In genomic region chr2:73841912-73842738, GRCh38 we compare ENCODE assay signal across 26 cellular contexts. TPM values are rescaled to one million over a fixed set of nuclear protein-coding genes. Genes with fewer than 3 reads are reported as not detected.
DNase-seq lines count a peak whose midpoint lies in the region; ATAC-seq and TF ChIP-seq lines count a peak whose summit lies in the region.
"Had no signal": no experiment of that assay in that cellular context is flagged by ENCODE, and none has a peak within 500 bp of the region (broad histone marks: within the 10 kb centered on the region; RNA-seq: fewer than 3 reads in every experiment).

No MANE protein-coding gene starts in this region.

- no peaks in the 10 kb centered on the region for H3K27me3 ChIP-seq in gastroesophageal sphincter

- no peak for TF ChIP-seq CTCF in 22Rv1 (IDR thresholded peaks at IDR 0.05)
- TF ChIP-seq CTCF in gastroesophageal sphincter (IDR thresholded peaks at IDR 0.05): no peak
- TF ChIP-seq CTCF in progenitor cell of endocrine pancreas (IDR thresholded peaks at IDR 0.05; ENCODE audit: unreplicated experiment): no peak

- peak overlapping the region; percentile 84 for H3K27ac Mint-ChIP-seq in progenitor cell of endocrine pancreas
- H3K27ac Mint-ChIP-seq: GM23338, nephron progenitor cell had no signal

- no peak for TF ChIP-seq EP300 in gastroesophageal sphincter (IDR thresholded peaks at IDR 0.05)

- no peak for TF ChIP-seq POLR2A in gastroesophageal sphincter (IDR thresholded peaks at IDR 0.05)

- DNase-seq in LHCN-M2 (ENCODE audit: low read depth) (peak; percentile 15), progenitor cell of endocrine pancreas (ENCODE audit: low spot score, unreplicated experiment) (no peak), 8988T (no peak), NCI-H1930 (lab: John Stamatoyannopoulos, UW) (no peak)
- DNase-seq: activated CD4-positive, alpha-beta T cell treated with anti-CD3 and anti-CD28 coated beads for 4 hours; activated CD8-positive, alpha-beta memory T cell treated with anti-CD3 and anti-CD28 coated beads, Interleukin-2, amount 50 U/mL, for 4 hours; amygdala; C1 segment of cervical spinal cord; caudate nucleus; DMS153; foreskin melanocyte; GF-D8; KG1; kidney glomerular epithelial cell; NCI-H1694; NCI-H2227 treated with DMSO at 0.1 percent for 48 hours; NCI-H748 treated with DMSO at 0.1 percent for 48 hours; nephron progenitor cell; stimulated activated CD4-positive, alpha-beta T cell treated with anti-CD3 and anti-CD28 coated beads, Interleukin-2, amount 100 ng/mL, for 48 hours had no signal

- WGBS in gastroesophageal sphincter (ENCODE audit: low coverage in 1 of 2), 2 donors: 60 to 72% methylated on average over 3 to 4 of the region's 5 CpGs

- H3K27me3 Mint-ChIP-seq in progenitor cell of endocrine pancreas: no peaks in the 10 kb centered on the region

- peaks cover 0 to 31% of the 10 kb centered on the region in 2 donors for H3K36me3 ChIP-seq in gastroesophageal sphincter

- no peak overlapping the region for H3K4me3 Mint-ChIP-seq in progenitor cell of endocrine pancreas (ENCODE audit: low read depth)
- H3K4me3 Mint-ChIP-seq: GM23338, nephron progenitor cell had no signal

- no peaks in the 10 kb centered on the region for H3K9me3 ChIP-seq in gastroesophageal sphincter

- H3K27ac ChIP-seq in 22Rv1: peak overlapping the region; percentile 78
- H3K27ac ChIP-seq in gastroesophageal sphincter: peak overlapping the region in 3 of 4 donors; percentile 56 to 85 (median 66)

- ATAC-seq in gastroesophageal sphincter: no peak
- ATAC-seq in GM19351 (IDR thresholded peaks at IDR 0.05; ENCODE audit: unreplicated experiment): no peak
- ATAC-seq in HG03196 (IDR thresholded peaks at IDR 0.05; ENCODE audit: unreplicated experiment): no peak
- ATAC-seq: GM23338, Right ventricle myocardium inferior had no signal

- H3K4me3 ChIP-seq in gastroesophageal sphincter: no peak overlapping the region
- H3K4me3 ChIP-seq: GM23338 had no signal

- H3K4me1 ChIP-seq in gastroesophageal sphincter: peaks cover 0 to 48% (median 14%) of the 10 kb centered on the region in 3 donors

- H3K4me1 Mint-ChIP-seq in progenitor cell of endocrine pancreas (ENCODE audit: low read depth): peaks cover 11% of the 10 kb centered on the region
- H3K4me1 Mint-ChIP-seq: GM23338, nephron progenitor cell had no signal

- H3K9me3 Mint-ChIP-seq in progenitor cell of endocrine pancreas (ENCODE audit: low read depth): no peaks in the 10 kb centered on the region
- H3K9me3 Mint-ChIP-seq: GM23338, nephron progenitor cell had no signal

- peaks cover 16% of the 10 kb centered on the region for H3K36me3 Mint-ChIP-seq in progenitor cell of endocrine pancreas (ENCODE audit: insufficient read depth)

RNA-seq across cellular contexts. Expression of gene STAMBP, which starts 13.4 kb away (rescaled TPM):
- total RNA-seq in LHCN-M2 (2014; rRNA removed) (1,102 and 1,126 TPM in 2 replicates), gastroesophageal sphincter (10 to 100 TPM; 37.7 to 82.0 (median 44.1) TPM), progenitor cell of endocrine pancreas (39.0 and 39.4 TPM in 2 replicates)
- polyA plus RNA-seq in LHCN-M2 (2012): 460 TPM

RNA-seq across cellular contexts. Expression of gene ACTG2, which starts 50.7 kb away (rescaled TPM):
- 2.3 and 2.9 TPM in 2 replicates for total RNA-seq in LHCN-M2 (2014; rRNA removed)
- 0.49 TPM for polyA plus RNA-seq in LHCN-M2 (2012)
- 1,000 to 10,000 TPM; 2,261 to 5,929 (median 3,123) TPM for total RNA-seq in gastroesophageal sphincter
- 0.19 and 0.31 TPM in 2 replicates for total RNA-seq in progenitor cell of endocrine pancreas

RNA-seq across cellular contexts. Expression of gene C2orf78, which starts 58.1 kb away (rescaled TPM):
- total RNA-seq in LHCN-M2 (2014; rRNA removed) (0.06 TPM in 1 of 2 replicates, not detected in the other), gastroesophageal sphincter (not detected), progenitor cell of endocrine pancreas (not detected in 2 replicates)
- polyA plus RNA-seq in LHCN-M2 (2012): not detected
- total RNA-seq: Right ventricle myocardium inferior, skeletal muscle tissue had no signal

Comparison
In these comparisons a context has a peak if more than half of its experiments do, and no peak if none do; other contexts are left out.
1. RNA of gene STAMBP, which starts 13.4 kb away (total RNA-seq): 1,102 to 1,126 TPM in LHCN-M2; 37.7 to 82.0 TPM in gastroesophageal sphincter and 39.0 to 39.4 TPM in progenitor cell of endocrine pancreas; every median in the first group is over 10 times any median in the second.
2. RNA of gene ACTG2, which starts 50.7 kb away (total RNA-seq): 2,261 to 5,929 TPM in gastroesophageal sphincter; 2.3 to 2.9 TPM in LHCN-M2 and 0.19 to 0.31 TPM in progenitor cell of endocrine pancreas; every median in the first group is over 100 times any median in the second.